In genomic region chr11:8206251-8207079, GRCh38 we compare ENCODE assay signal across 10 cellular contexts. TPM values are rescaled to one million over a fixed set of nuclear protein-coding genes. Genes with fewer than 3 reads are reported as not detected.
DNase-seq lines count a peak whose midpoint lies in the region; ATAC-seq, FAIRE-seq and TF ChIP-seq lines count a peak whose summit lies in the region.
"Had no signal": no experiment of that assay in that cellular context is flagged by ENCODE, and none has a peak within 500 bp of the region (broad histone marks: within the 10 kb centered on the region; RNA-seq: fewer than 3 reads in every experiment).

No MANE protein-coding gene starts in this region.

- no peaks in the 10 kb centered on the region for H3K36me3 ChIP-seq in bronchial epithelial cell (ENCODE audit: control insufficient read depth, insufficient read depth, low read length)
- no peaks in the 10 kb centered on the region for H3K36me3 ChIP-seq in mesodermal cell (ENCODE audit: control insufficient read depth, insufficient read depth, low read length)
- no peaks in the 10 kb centered on the region for H3K36me3 ChIP-seq in upper lobe of right lung

- no peaks in the 10 kb centered on the region for H3K9me3 Mint-ChIP-seq in activated CD4-positive, alpha-beta T cell treated with anti-CD3 and anti-CD28 coated beads, Interleukin-2, amount 10 ng/mL, durations not matched to agents 7 days and 5 days
- no peaks in the 10 kb centered on the region for H3K9me3 Mint-ChIP-seq in T-helper 2 cell treated with Interferon-gamma antibody and Interleukin-4, amounts not matched to agents 5 μg/mL and 100 μg/mL, for 36 hours

- TF ChIP-seq CTCF in bronchial epithelial cell (IDR thresholded peaks at IDR 0.05; ENCODE audit: insufficient read depth, low read length, severe bottlenecking) (no peak), upper lobe of right lung (IDR thresholded peaks at IDR 0.05) (no peak)

- no peak overlapping the region for H3K4me3 Mint-ChIP-seq in activated CD4-positive, alpha-beta T cell treated with anti-CD3 and anti-CD28 coated beads, Interleukin-2, amount 10 ng/mL, durations not matched to agents 7 days and 5 days
- H3K4me3 Mint-ChIP-seq in T-helper 2 cell treated with Interferon-gamma antibody and Interleukin-4, amounts not matched to agents 5 μg/mL and 100 μg/mL, for 36 hours: no peak overlapping the region

- peaks cover 3% of the 10 kb centered on the region for H3K27me3 ChIP-seq in bronchial epithelial cell (ENCODE audit: control insufficient read depth, insufficient read depth, low read length)
- H3K27me3 ChIP-seq in upper lobe of right lung: peaks cover 8% of the 10 kb centered on the region

- intact Hi-C loops in Right ventricle myocardium inferior (cut with DNase I) (no loop called here), cardiac septum (cut with DNase I) (no loop called here), upper lobe of right lung (cut with DNase I) (no loop called here)

- H3K4me1 Mint-ChIP-seq in activated CD4-positive, alpha-beta T cell treated with anti-CD3 and anti-CD28 coated beads, Interleukin-2, amount 10 ng/mL, durations not matched to agents 7 days and 5 days: no peaks in the 10 kb centered on the region
- no peaks in the 10 kb centered on the region for H3K4me1 Mint-ChIP-seq in T-helper 2 cell treated with Interferon-gamma antibody and Interleukin-4, amounts not matched to agents 5 μg/mL and 100 μg/mL, for 36 hours (ENCODE audit: low read depth)

- peaks cover 9% of the 10 kb centered on the region for H3K27me3 Mint-ChIP-seq in activated CD4-positive, alpha-beta T cell treated with anti-CD3 and anti-CD28 coated beads, Interleukin-2, amount 10 ng/mL, durations not matched to agents 7 days and 5 days
- peaks cover 18% of the 10 kb centered on the region for H3K27me3 Mint-ChIP-seq in T-helper 2 cell treated with Interferon-gamma antibody and Interleukin-4, amounts not matched to agents 5 μg/mL and 100 μg/mL, for 36 hours (ENCODE audit: low read depth)

- peak; percentile 84 for DNase-seq in Right ventricle myocardium inferior (ENCODE audit: missing footprints)
- DNase-seq in cardiac septum (ENCODE audit: low spot score): no peak
- DNase-seq in bronchial epithelial cell (ENCODE audit: low read depth): peak; percentile 38
- DNase-seq in upper lobe of right lung: no peak
- DNase-seq in activated CD4-positive, alpha-beta T cell treated with anti-CD3 and anti-CD28 coated beads, Interleukin-2, amount 10 ng/mL, durations not matched to agents 7 days and 5 days: no peak
- no peak for DNase-seq in T-helper 2 cell treated with Interferon-gamma antibody and Interleukin-4, amounts not matched to agents 5 μg/mL and 100 μg/mL, for 36 hours (ENCODE audit: low spot score)
- DNase-seq in A172 (ENCODE audit: low spot score): no peak
- DNase-seq: effector CD4-positive, alpha-beta T cell; SHP77 treated with DMSO at 0.1 percent for 48 hours had no signal

- WGBS in mesodermal cell (ENCODE audit: insufficient coverage in 2 of 2), 2 experiments: 80 to 88% methylated on average over 29 to 31 of the region's 31 CpGs

- H3K4me3 ChIP-seq in bronchial epithelial cell (ENCODE audit: low read depth, low read length): no peak overlapping the region
- H3K4me3 ChIP-seq in mesodermal cell (ENCODE audit: extremely low read depth, insufficient read depth, low read length, poor library complexity, severe bottlenecking): no peak overlapping the region
- H3K4me3 ChIP-seq in upper lobe of right lung: peak overlapping the region; percentile 8

- FAIRE-seq in bronchial epithelial cell (lab: Jason Lieb, UNC): no peak

- peaks cover 9% of the 10 kb centered on the region for H3K4me1 ChIP-seq in mesodermal cell (ENCODE audit: control insufficient read depth, insufficient read depth, low read length, poor library complexity, severe bottlenecking)
- H3K4me1 ChIP-seq in upper lobe of right lung: peaks cover 11% of the 10 kb centered on the region

- ATAC-seq in Right ventricle myocardium inferior (peak; percentile 75), upper lobe of right lung (peak; percentile 38)

- H3K27ac ChIP-seq in mesodermal cell (ENCODE audit: low read depth, low read length, severe bottlenecking) (peak overlapping the region; percentile 31), upper lobe of right lung (peak overlapping the region; percentile 47)

- POLR2A ChIA-PET in activated CD4-positive, alpha-beta T cell treated with anti-CD3 and anti-CD28 coated beads, Interleukin-2, amount 10 ng/mL, durations not matched to agents 7 days and 5 days (lab: Charles Lee): no interaction called here

- H3K36me3 Mint-ChIP-seq in activated CD4-positive, alpha-beta T cell treated with anti-CD3 and anti-CD28 coated beads, Interleukin-2, amount 10 ng/mL, durations not matched to agents 7 days and 5 days (ENCODE audit: low read depth): no peaks in the 10 kb centered on the region
- no peaks in the 10 kb centered on the region for H3K36me3 Mint-ChIP-seq in T-helper 2 cell treated with Interferon-gamma antibody and Interleukin-4, amounts not matched to agents 5 μg/mL and 100 μg/mL, for 36 hours (ENCODE audit: low read depth)

- H3K27ac Mint-ChIP-seq in activated CD4-positive, alpha-beta T cell treated with anti-CD3 and anti-CD28 coated beads, Interleukin-2, amount 10 ng/mL, durations not matched to agents 7 days and 5 days: no peak overlapping the region
- H3K27ac Mint-ChIP-seq in T-helper 2 cell treated with Interferon-gamma antibody and Interleukin-4, amounts not matched to agents 5 μg/mL and 100 μg/mL, for 36 hours: no peak overlapping the region

- H3K9me3 ChIP-seq in mesodermal cell (ENCODE audit: control insufficient read depth, low read length) (no peaks in the 10 kb centered on the region), upper lobe of right lung (no peaks in the 10 kb centered on the region)

- CTCF ChIA-PET in activated CD4-positive, alpha-beta T cell treated with anti-CD3 and anti-CD28 coated beads, Interleukin-2, amount 10 ng/mL, durations not matched to agents 7 days and 5 days (lab: Charles Lee): no interaction called here

RNA-seq across cellular contexts. Expression of gene RIC3, which starts 37.6 kb away (rescaled TPM):
- total RNA-seq in Right ventricle myocardium inferior (11.7 TPM), cardiac septum (14.3 TPM), bronchial epithelial cell (0.26 TPM in 2 replicates), upper lobe of right lung (12.9 TPM)
- 1.8 TPM for polyA plus RNA-seq in mesodermal cell (2013, experiment 1 of 2)
- 1.7 TPM for polyA plus RNA-seq in mesodermal cell (2013, experiment 2 of 2)
- 10 to 100 TPM; 16.9 to 20.1 TPM for total RNA-seq in activated CD4-positive, alpha-beta T cell treated with anti-CD3 and anti-CD28 coated beads, Interleukin-2, amount 10 ng/mL, durations not matched to agents 7 days and 5 days
- 1.1 TPM in 1 of 2 replicates, not detected in the other for total RNA-seq in A172 (2014; rRNA removed; shearing (Covaris generic))

RNA-seq across cellular contexts. Expression of gene LMO1, which starts 57.2 kb away (rescaled TPM):
- total RNA-seq in Right ventricle myocardium inferior (3.6 TPM), cardiac septum (0.46 TPM), bronchial epithelial cell (not detected in 2 replicates), upper lobe of right lung (not detected)
- 0.44 TPM for polyA plus RNA-seq in mesodermal cell (2013, experiment 1 of 2)
- polyA plus RNA-seq in mesodermal cell (2013, experiment 2 of 2): 0.56 TPM
- not detected for total RNA-seq in activated CD4-positive, alpha-beta T cell treated with anti-CD3 and anti-CD28 coated beads, Interleukin-2, amount 10 ng/mL, durations not matched to agents 7 days and 5 days
- 0.22 and 1.7 TPM in 2 replicates for total RNA-seq in A172 (2014; rRNA removed; shearing (Covaris generic))

Comparison
In these comparisons a context has a peak if more than half of its experiments do, and no peak if none do; other contexts are left out.
1. DNase-seq: peak in Right ventricle myocardium inferior (single experiment) and bronchial epithelial cell (single experiment); none in cardiac septum (single experiment), upper lobe of right lung (single experiment), activated CD4-positive, alpha-beta T cell treated with anti-CD3 and anti-CD28 coated beads, Interleukin-2, amount 10 ng/mL, durations not matched to agents 7 days and 5 days (single experiment), T-helper 2 cell treated with Interferon-gamma antibody and Interleukin-4, amounts not matched to agents 5 μg/mL and 100 μg/mL, for 36 hours (single experiment) and A172 (single experiment).